In the genomic region with DNA sequence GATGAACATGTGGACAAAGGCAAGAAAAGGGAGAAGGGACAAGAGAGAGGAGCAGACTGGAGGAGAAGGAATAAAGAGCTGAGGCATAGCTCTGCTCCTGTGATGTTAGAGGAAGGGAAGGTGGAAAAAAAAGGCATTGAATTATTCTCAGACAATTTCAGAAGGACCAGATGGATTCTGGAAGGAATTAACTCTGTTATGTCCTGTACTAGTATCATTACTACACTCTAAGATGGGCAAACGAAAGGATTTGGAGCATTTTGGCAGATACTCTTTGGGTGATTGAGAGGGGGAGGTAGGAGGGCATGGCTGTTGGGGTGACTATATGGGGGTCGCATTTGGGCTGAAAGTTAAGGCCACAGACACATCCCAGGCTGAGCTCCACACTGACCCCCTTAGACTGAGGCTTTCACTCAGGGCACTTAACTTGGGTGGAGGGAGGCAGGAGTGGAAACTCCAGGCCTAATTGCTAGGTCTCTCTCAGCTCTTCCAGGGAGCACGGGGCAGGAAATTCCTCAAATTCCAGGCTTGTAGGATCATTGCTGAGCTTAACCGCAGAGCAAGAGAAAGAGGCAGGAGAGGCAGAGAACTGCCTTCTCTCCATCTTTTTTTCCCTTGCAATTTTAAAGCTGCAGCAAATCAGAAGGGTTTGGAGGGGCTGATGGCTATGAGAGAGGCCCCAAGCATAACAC, we compare ENCODE assay signal across 9 cellular contexts. TPM values are rescaled to one million over a fixed set of nuclear protein-coding genes. Genes with fewer than 3 reads are reported as not detected.
A peak's percentile ranks its signal among the peaks of the same experiment; 100 is the strongest.
DNase-seq lines count a peak whose midpoint lies in the region; ATAC-seq and TF ChIP-seq lines count a peak whose summit lies in the region.
"Had no signal": no experiment of that assay in that cellular context is flagged by ENCODE, and none has a peak within 500 bp of the region (broad histone marks: within the 10 kb centered on the region; RNA-seq: fewer than 3 reads in every experiment).

No MANE protein-coding gene starts in this region.

- peaks cover 68% of the 10 kb centered on the region for H3K4me1 Mint-ChIP-seq in Calu3 (ENCODE audit: low read depth, unreplicated experiment)
- peaks cover 97% of the 10 kb centered on the region for H3K4me1 Mint-ChIP-seq in osteocyte (ENCODE audit: unreplicated experiment)
- H3K4me1 Mint-ChIP-seq in activated CD4-positive, alpha-beta memory T cell treated with anti-CD3 and anti-CD28 coated beads, Interleukin-2, amount 10 ng/mL, durations not matched to agents 7 days and 5 days, result no peaks in the 10 kb centered on the region

- H3K4me3 Mint-ChIP-seq in Calu3 (ENCODE audit: low read depth, unreplicated experiment), result peak overlapping the region; percentile 3
- peak overlapping the region; percentile 58 for H3K4me3 Mint-ChIP-seq in osteocyte (ENCODE audit: unreplicated experiment)
- no peak overlapping the region for H3K4me3 Mint-ChIP-seq in activated CD4-positive, alpha-beta memory T cell treated with anti-CD3 and anti-CD28 coated beads, Interleukin-2, amount 10 ng/mL, durations not matched to agents 7 days and 5 days

- CTCF ChIA-PET in Calu3 (lab: Charles Lee), result interaction anchor here (0.5 to 1.9 kb wide), 11 partner anchors 9 to 864 kb away, joined by 3 to 12 read pairs (median 4); no protein-coding TSS in a partner anchor
- CTCF ChIA-PET in activated CD4-positive, alpha-beta memory T cell treated with anti-CD3 and anti-CD28 coated beads, Interleukin-2, amount 10 ng/mL, durations not matched to agents 7 days and 5 days (lab: Charles Lee), result no interaction called here

- BruUV-seq in Calu3 (replicated peaks; lab: Mats Ljungman, UMichigan), result no TSS peak

- TF ChIP-seq CTCF in Calu3 (IDR thresholded peaks at IDR 0.05; ENCODE audit: unreplicated experiment) (no peak), foreskin keratinocyte (conservative IDR thresholded peaks at IDR 0.05) (no peak), osteocyte (IDR thresholded peaks at IDR 0.05) (no peak)

- DNase-seq in Calu3, result peak; percentile 74
- DNase-seq in foreskin keratinocyte, result peak; percentile 82 to 88
- DNase-seq in osteocyte (ENCODE audit: extremely low spot score, unreplicated experiment), result no peak
- no peak for DNase-seq in activated effector memory CD4-positive, alpha-beta T cell treated with Interleukin-2 at 50 U/mL for 16 hours
- no peak for DNase-seq in inferior parietal cortex (ENCODE audit: extremely low spot score)
- DNase-seq in activated CD4-positive, alpha-beta memory T cell treated with anti-CD3 and anti-CD28 coated beads, Interleukin-2, amount 10 ng/mL, durations not matched to agents 7 days and 5 days, result no peak
- DNase-seq: erythroblast had no signal

- no peaks in the 10 kb centered on the region for H3K27me3 ChIP-seq in foreskin keratinocyte

- peak overlapping the region; percentile 55 for H3K27ac ChIP-seq in foreskin keratinocyte

- POLR2A ChIA-PET in activated CD4-positive, alpha-beta memory T cell treated with anti-CD3 and anti-CD28 coated beads, Interleukin-2, amount 10 ng/mL, durations not matched to agents 7 days and 5 days (lab: Charles Lee), result no interaction called here

- intact Hi-C loops in Calu3 (cut with micrococcal nuclease; ENCODE audit: unreplicated experiment), result no loop called here

- H3K4me1 ChIP-seq in foreskin keratinocyte, result peaks cover 70% of the 10 kb centered on the region

- ATAC-seq in SK-N-SH treated with all-trans-retinoic acid at 6 μM for 48 hours (peak; percentile 94), foreskin keratinocyte (peak; percentile 85), GM19324 (IDR thresholded peaks at IDR 0.05; ENCODE audit: low FRiP score, unreplicated experiment) (no peak)

- no peaks in the 10 kb centered on the region for H3K9me3 Mint-ChIP-seq in Calu3 (ENCODE audit: low read depth, unreplicated experiment)
- H3K9me3 Mint-ChIP-seq in osteocyte (ENCODE audit: unreplicated experiment), result no peaks in the 10 kb centered on the region
- no peaks in the 10 kb centered on the region for H3K9me3 Mint-ChIP-seq in activated CD4-positive, alpha-beta memory T cell treated with anti-CD3 and anti-CD28 coated beads, Interleukin-2, amount 10 ng/mL, durations not matched to agents 7 days and 5 days

- no peaks in the 10 kb centered on the region for H3K27me3 Mint-ChIP-seq in Calu3 (ENCODE audit: unreplicated experiment)
- no peaks in the 10 kb centered on the region for H3K27me3 Mint-ChIP-seq in osteocyte (ENCODE audit: unreplicated experiment)
- H3K27me3 Mint-ChIP-seq in activated CD4-positive, alpha-beta memory T cell treated with anti-CD3 and anti-CD28 coated beads, Interleukin-2, amount 10 ng/mL, durations not matched to agents 7 days and 5 days, result peaks cover 31% of the 10 kb centered on the region

- H3K36me3 Mint-ChIP-seq in Calu3 (ENCODE audit: insufficient read depth, unreplicated experiment) (peaks cover 4% of the 10 kb centered on the region), osteocyte (ENCODE audit: unreplicated experiment) (peaks cover 2% of the 10 kb centered on the region)
- H3K36me3 Mint-ChIP-seq in activated CD4-positive, alpha-beta memory T cell treated with anti-CD3 and anti-CD28 coated beads, Interleukin-2, amount 10 ng/mL, durations not matched to agents 7 days and 5 days (ENCODE audit: low read depth), result no peaks in the 10 kb centered on the region

- peak overlapping the region; percentile 55 for H3K27ac Mint-ChIP-seq in Calu3 (ENCODE audit: unreplicated experiment)
- H3K27ac Mint-ChIP-seq in osteocyte (ENCODE audit: unreplicated experiment), result peak overlapping the region; percentile 97
- no peak overlapping the region for H3K27ac Mint-ChIP-seq in activated CD4-positive, alpha-beta memory T cell treated with anti-CD3 and anti-CD28 coated beads, Interleukin-2, amount 10 ng/mL, durations not matched to agents 7 days and 5 days

TF ChIP-seq in SK-N-SH treated with all-trans-retinoic acid at 6 μM for 48 hours, 23 proteins besides CTCF, POLR2A, EP300 and RAD21 (continues in another document):
- TF ChIP-seq, protein P1, sequence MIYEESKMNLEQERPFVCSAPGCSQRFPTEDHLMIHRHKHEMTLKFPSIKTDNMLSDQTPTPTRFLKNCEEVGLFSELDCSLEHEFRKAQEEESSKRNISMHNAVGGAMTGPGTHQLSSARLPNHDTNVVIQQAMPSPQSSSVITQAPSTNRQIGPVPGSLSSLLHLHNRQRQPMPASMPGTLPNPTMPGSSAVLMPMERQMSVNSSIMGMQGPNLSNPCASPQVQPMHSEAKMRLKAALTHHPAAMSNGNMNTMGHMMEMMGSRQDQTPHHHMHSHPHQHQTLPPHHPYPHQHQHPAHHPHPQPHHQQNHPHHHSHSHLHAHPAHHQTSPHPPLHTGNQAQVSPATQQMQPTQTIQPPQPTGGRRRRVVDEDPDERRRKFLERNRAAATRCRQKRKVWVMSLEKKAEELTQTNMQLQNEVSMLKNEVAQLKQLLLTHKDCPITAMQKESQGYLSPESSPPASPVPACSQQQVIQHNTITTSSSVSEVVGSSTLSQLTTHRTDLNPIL (CRISPR knock-in tag; IDR thresholded peaks at IDR 0.05; ENCODE audit: low read depth), result no peak
- no peak for TF ChIP-seq ZNF565 (CRISPR knock-in tag; conservative IDR thresholded peaks at IDR 0.05; ENCODE audit: low read depth)
- TF ChIP-seq ZC3H10 (CRISPR knock-in tag; IDR thresholded peaks at IDR 0.05), result peak; percentile 56; the same call in 1 of the 2 replicates
- TF ChIP-seq RARB (CRISPR knock-in tag; IDR thresholded peaks at IDR 0.05), result peak; percentile 95
- TF ChIP-seq, protein P2, sequence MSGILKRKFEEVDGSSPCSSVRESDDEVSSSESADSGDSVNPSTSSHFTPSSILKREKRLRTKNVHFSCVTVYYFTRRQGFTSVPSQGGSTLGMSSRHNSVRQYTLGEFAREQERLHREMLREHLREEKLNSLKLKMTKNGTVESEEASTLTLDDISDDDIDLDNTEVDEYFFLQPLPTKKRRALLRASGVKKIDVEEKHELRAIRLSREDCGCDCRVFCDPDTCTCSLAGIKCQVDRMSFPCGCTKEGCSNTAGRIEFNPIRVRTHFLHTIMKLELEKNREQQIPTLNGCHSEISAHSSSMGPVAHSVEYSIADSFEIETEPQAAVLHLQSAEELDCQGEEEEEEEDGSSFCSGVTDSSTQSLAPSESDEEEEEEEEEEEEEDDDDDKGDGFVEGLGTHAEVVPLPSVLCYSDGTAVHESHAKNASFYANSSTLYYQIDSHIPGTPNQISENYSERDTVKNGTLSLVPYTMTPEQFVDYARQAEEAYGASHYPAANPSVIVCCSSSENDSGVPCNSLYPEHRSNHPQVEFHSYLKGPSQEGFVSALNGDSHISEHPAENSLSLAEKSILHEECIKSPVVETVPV (CRISPR knock-in tag; IDR thresholded peaks at IDR 0.05), result no peak
- no peak for TF ChIP-seq GLIS3 (CRISPR knock-in tag; IDR thresholded peaks at IDR 0.05)
- TF ChIP-seq ISL1 (CRISPR knock-in tag; IDR thresholded peaks at IDR 0.05), result no peak; the same call in 1 of the 2 replicates
- no peak; the same call in 1 of the 2 replicates for TF ChIP-seq ZFP30 (CRISPR knock-in tag; IDR thresholded peaks at IDR 0.05)
- no peak for TF ChIP-seq TSHZ2 (CRISPR knock-in tag; IDR thresholded peaks at IDR 0.05)
- TF ChIP-seq CSDC2 (CRISPR knock-in tag; IDR thresholded peaks at IDR 0.05), result no peak; the same call in 1 of the 2 replicates

RNA-seq across cellular contexts. Expression of gene KIRREL1, which starts 25.9 kb away (rescaled TPM):
- total RNA-seq in Calu3 (2022) (19.0 and 31.4 TPM in 2 replicates), foreskin keratinocyte (73.1 and 81.4 TPM in 2 replicates), osteocyte (122 TPM in 2 replicates)
- polyA plus RNA-seq in foreskin keratinocyte, result 14.9 and 19.7 TPM in 2 replicates
- not detected for total RNA-seq in activated CD4-positive, alpha-beta memory T cell treated with anti-CD3 and anti-CD28 coated beads, Interleukin-2, amount 10 ng/mL, durations not matched to agents 7 days and 5 days

Comparison
In these comparisons a context has a peak if more than half of its experiments do, and no peak if none do; other contexts are left out.
1. DNase-seq: peak in Calu3 (single experiment) and foreskin keratinocyte (2 of 2); none in osteocyte (single experiment), activated effector memory CD4-positive, alpha-beta T cell treated with Interleukin-2 at 50 U/mL for 16 hours (single experiment), inferior parietal cortex (single experiment) and activated CD4-positive, alpha-beta memory T cell treated with anti-CD3 and anti-CD28 coated beads, Interleukin-2, amount 10 ng/mL, durations not matched to agents 7 days and 5 days (single experiment).
2. RNA of gene KIRREL1, which starts 25.9 kb away (total RNA-seq): 122 TPM in osteocyte, 73.1 to 81.4 TPM in foreskin keratinocyte and 19.0 to 31.4 TPM in Calu3; not detected in activated CD4-positive, alpha-beta memory T cell treated with anti-CD3 and anti-CD28 coated beads, Interleukin-2, amount 10 ng/mL, durations not matched to agents 7 days and 5 days; every median in the first group is over 10 times any median in the second.